ENCODE assay signal across 18 cellular contexts in genomic region chr10:3169738-3170137, GRCh38.
"Had no signal": no experiment of that assay in that cellular context is flagged by ENCODE, and none has a peak within 500 bp of the region (broad histone marks: within the 10 kb centered on the region; RNA-seq: fewer than 3 reads in every experiment).

No MANE protein-coding gene starts in this region.

- H3K4me3 Mint-ChIP-seq: T-helper 1 cell treated with Interleukin-12 subunit alpha and Interleukin-12 subunit beta and Interleukin-4 antibody, amounts not matched to agents 30 μg/mL and 1 μg/mL, for 36 hours had no signal

- H3K9me3 Mint-ChIP-seq: activated CD4-positive, alpha-beta T cell treated with anti-CD3 and anti-CD28 coated beads, Interleukin-2, amount 10 ng/mL, durations not matched to agents 24 days and 14 days; activated CD8-positive, alpha-beta T cell treated with anti-CD3 and anti-CD28 coated beads for 36 hours; activated naive CD4-positive, alpha-beta T cell treated with anti-CD3 and anti-CD28 coated beads, Interleukin-2, amount 50 U/mL, for 24 hours; stimulated activated effector memory CD8-positive, alpha-beta T cell treated with anti-CD3 and anti-CD28 coated beads, Interleukin-12 subunit alpha, Interleukin-12 subunit beta, amount 100 ng/mL, for 72 hours; T-helper 1 cell treated with Interleukin-12 subunit alpha and Interleukin-12 subunit beta and Interleukin-4 antibody, amounts not matched to agents 30 μg/mL and 1 μg/mL, for 36 hours had no signal

- H3K9me3 ChIP-seq: prostate gland, upper lobe of right lung had no signal

- H3K4me1 ChIP-seq: prostate gland had no signal

- H3K27me3 ChIP-seq: upper lobe of right lung had no signal

- H3K27ac Mint-ChIP-seq: effector memory CD8-positive, alpha-beta T cell; T-helper 1 cell treated with Interleukin-12 subunit alpha and Interleukin-12 subunit beta and Interleukin-4 antibody, amounts not matched to agents 30 μg/mL and 1 μg/mL, for 36 hours had no signal

- H3K4me3 ChIP-seq: lung, prostate gland, upper lobe of right lung had no signal

- ATAC-seq: activated CD8-positive, alpha-beta T cell treated with anti-CD3 and anti-CD28 coated beads for 36 hours; effector memory CD8-positive, alpha-beta T cell; left lobe of liver; right cardiac atrium; stimulated activated effector memory CD8-positive, alpha-beta T cell treated with anti-CD3 and anti-CD28 coated beads, Interleukin-12 subunit alpha, Interleukin-12 subunit beta, amount 100 ng/mL, for 72 hours; upper lobe of right lung had no signal

- DNase-seq: activated CD4-positive, alpha-beta T cell treated with anti-CD3 and anti-CD28 coated beads, Interleukin-2, amount 10 ng/mL, durations not matched to agents 24 days and 14 days; activated CD8-positive, alpha-beta memory T cell treated with anti-CD3 and anti-CD28 coated beads, Interleukin-2, amount 50 U/mL, for 48 hours; activated CD8-positive, alpha-beta T cell treated with anti-CD3 and anti-CD28 coated beads for 36 hours; activated effector memory CD4-positive, alpha-beta T cell treated with anti-CD3 and anti-CD28 coated beads, Interleukin-2, amount 50 U/mL, for 16 hours; activated T-cell treated with anti-CD3 and anti-CD28 coated beads, Interleukin-2, amount 50 U/mL, for 48 hours; dermis blood vessel endothelial cell; effector memory CD8-positive, alpha-beta T cell; islet precursor cell; right cardiac atrium; small intestine; stimulated activated CD4-positive, alpha-beta T cell treated with anti-CD3 and anti-CD28 coated beads, Interleukin-4, amount 100 ng/mL, for 24 hours; upper lobe of right lung had no signal

- FAIRE-seq: small intestine had no signal

- H3K27ac ChIP-seq: prostate gland, upper lobe of right lung had no signal

- H3K27me3 Mint-ChIP-seq: activated CD8-positive, alpha-beta T cell treated with anti-CD3 and anti-CD28 coated beads for 36 hours; activated naive CD4-positive, alpha-beta T cell treated with anti-CD3 and anti-CD28 coated beads, Interleukin-2, amount 50 U/mL, for 24 hours; effector memory CD8-positive, alpha-beta T cell had no signal
